Comparison of ENCODE assay signal across 17 cellular contexts in genomic region chr1:164733070-164733469, GRCh38.
A peak's percentile ranks its signal among the peaks of the same experiment; 100 is the strongest.
DNase-seq lines count a peak whose midpoint lies in the region; ATAC-seq and TF ChIP-seq lines count a peak whose summit lies in the region.
"Had no signal": no experiment of that assay in that cellular context is flagged by ENCODE, and none has a peak within 500 bp of the region (broad histone marks: within the 10 kb centered on the region; RNA-seq: fewer than 3 reads in every experiment).

No MANE protein-coding gene starts in this region.

- H3K27me3 ChIP-seq in brain microvascular endothelial cell (replicated peaks) = no peaks in the 10 kb centered on the region

- TF ChIP-seq CTCF in brain microvascular endothelial cell (IDR thresholded peaks at IDR 0.05; ENCODE audit: low read depth, low read length, missing control alignments) = no peak

- H3K36me3 ChIP-seq in brain microvascular endothelial cell (replicated peaks) = no peaks in the 10 kb centered on the region

- H3K27ac ChIP-seq in brain microvascular endothelial cell = peak overlapping the region; percentile 76

- in situ Hi-C loops in ACHN (cut with HindIII; ENCODE audit: low pct_ligation_motif_present, low pct_unique_long_range_greater_than_20kb, low sequenced_read_pairs) (no loop called here), brain microvascular endothelial cell (cut with HindIII; ENCODE audit: low pct_ligation_motif_present, low sequenced_read_pairs) (no loop called here)

- H3K4me3 ChIP-seq in brain microvascular endothelial cell (ENCODE audit: low read depth, low read length) = no peak overlapping the region

- peak; percentile 54 for DNase-seq in ACHN
- DNase-seq in HT1080 (ENCODE audit: low read depth) = peak; percentile 49
- DNase-seq in brain microvascular endothelial cell = peak; percentile 94
- peak; percentile 17 for DNase-seq in kidney glomerular epithelial cell (lab: John Stamatoyannopoulos, UW)
- no peak for DNase-seq in GF-D8 (lab: John Stamatoyannopoulos, UW)
- no peak for DNase-seq in NCI-H345 (lab: John Stamatoyannopoulos, UW)
- DNase-seq: activated CD4-positive, alpha-beta T cell treated with anti-CD3 and anti-CD28 coated beads, Interleukin-2, amount 50 U/mL, for 4 hours; amygdala; CD8-positive, alpha-beta memory T cell; cortex of kidney; hippocampal formation; left ventricle myocardium superior; naive thymus-derived CD4-positive, alpha-beta T cell; NCI-H1092; NCI-H2171 treated with DMSO at 0.1 percent for 48 hours had no signal

- no peak for ATAC-seq in HG02970 (IDR thresholded peaks at IDR 0.05; ENCODE audit: low FRiP score, unreplicated experiment)
- ATAC-seq in HG02885 (IDR thresholded peaks at IDR 0.05; ENCODE audit: poor library complexity, unreplicated experiment) = no peak
- ATAC-seq: left ventricle myocardium superior; naive thymus-derived CD4-positive, alpha-beta T cell had no signal

Comparison
In these comparisons a context has a peak if more than half of its experiments do, and no peak if none do; other contexts are left out.
1. DNase-seq: peak in ACHN (single experiment), HT1080 (single experiment), brain microvascular endothelial cell (single experiment) and kidney glomerular epithelial cell (single experiment); none in GF-D8 (single experiment) and NCI-H345 (single experiment).